Comparison of ENCODE assay signal across 1 cellular context in the genomic region with DNA sequence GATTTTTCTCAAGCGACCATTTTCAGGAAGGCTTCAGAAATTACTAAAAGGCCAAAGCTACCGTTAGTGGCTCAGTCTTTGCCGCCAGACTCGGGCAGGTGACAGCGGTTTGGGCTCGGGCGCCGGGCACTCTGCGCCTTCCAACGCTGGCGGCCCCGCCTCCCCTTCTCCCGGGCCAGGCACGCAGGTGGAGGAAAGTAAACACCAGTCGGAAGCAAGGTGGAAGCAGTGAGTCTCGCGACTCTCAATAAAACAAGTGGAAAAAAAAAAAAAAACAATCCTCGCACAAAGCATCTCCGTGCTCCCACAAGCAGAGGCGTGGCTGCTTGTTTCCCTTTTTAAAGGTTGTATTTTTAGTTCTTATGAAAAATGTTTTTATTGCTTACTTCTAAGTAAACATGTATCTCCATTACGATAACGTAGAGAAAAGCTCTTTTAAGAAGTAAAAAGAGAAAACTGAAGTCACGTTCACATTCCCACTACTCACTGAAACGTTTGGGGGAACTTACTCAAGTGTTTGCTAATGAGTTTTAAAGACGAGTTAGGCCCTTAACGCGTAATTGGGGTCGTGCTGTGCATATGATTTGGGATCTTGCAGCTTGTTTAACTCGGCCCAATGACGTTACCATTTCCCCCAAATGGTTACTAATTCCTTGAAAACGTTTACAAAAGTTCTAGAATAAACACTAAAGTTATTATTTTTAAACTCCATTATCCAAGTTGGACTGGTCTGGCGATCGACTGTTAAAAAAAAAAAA.
TF ChIP-seq lines count a peak whose summit lies in the region.

No MANE protein-coding gene starts in this region.

TF ChIP-seq in WTC11, 78 proteins besides CTCF, POLR2A, EP300 and RAD21 (continued from another document):
- TF ChIP-seq, protein P1, sequence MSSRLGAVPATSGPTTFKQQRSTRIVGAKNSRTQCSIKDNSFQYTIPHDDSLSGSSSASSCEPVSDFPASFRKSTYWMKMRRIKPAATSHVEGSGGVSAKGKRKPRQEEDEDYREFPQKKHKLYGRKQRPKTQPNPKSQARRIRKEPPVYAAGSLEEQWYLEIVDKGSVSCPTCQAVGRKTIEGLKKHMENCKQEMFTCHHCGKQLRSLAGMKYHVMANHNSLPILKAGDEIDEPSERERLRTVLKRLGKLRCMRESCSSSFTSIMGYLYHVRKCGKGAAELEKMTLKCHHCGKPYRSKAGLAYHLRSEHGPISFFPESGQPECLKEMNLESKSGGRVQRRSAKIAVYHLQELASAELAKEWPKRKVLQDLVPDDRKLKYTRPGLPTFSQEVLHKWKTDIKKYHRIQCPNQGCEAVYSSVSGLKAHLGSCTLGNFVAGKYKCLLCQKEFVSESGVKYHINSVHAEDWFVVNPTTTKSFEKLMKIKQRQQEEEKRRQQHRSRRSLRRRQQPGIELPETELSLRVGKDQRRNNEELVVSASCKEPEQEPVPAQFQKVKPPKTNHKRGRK (CRISPR knock-in tag; IDR thresholded peaks at IDR 0.05; ENCODE audit: borderline replicate concordance) = no peak
- no peak for TF ChIP-seq TP53 (CRISPR knock-in tag; IDR thresholded peaks at IDR 0.05)
- TF ChIP-seq FOXP1 (CRISPR knock-in tag; IDR thresholded peaks at IDR 0.05; ENCODE audit: borderline replicate concordance) = no peak
